In genomic region chr5:17216176-17216973, GRCh38 we compare ENCODE assay signal across 8 cellular contexts. TPM values are rescaled to one million over a fixed set of nuclear protein-coding genes. Genes with fewer than 3 reads are reported as not detected.
DNase-seq lines count a peak whose midpoint lies in the region; ATAC-seq and TF ChIP-seq lines count a peak whose summit lies in the region.

No MANE protein-coding gene starts in this region.

- peaks cover 46% of the 10 kb centered on the region for H3K27me3 Mint-ChIP-seq in activated T-cell treated with anti-CD3 and anti-CD28 coated beads, Interleukin-2, amount 50 U/mL, for 24 hours

- no peaks in the 10 kb centered on the region for H3K36me3 ChIP-seq in thoracic aorta

- peaks cover 17% of the 10 kb centered on the region for H3K4me1 Mint-ChIP-seq in activated T-cell treated with anti-CD3 and anti-CD28 coated beads, Interleukin-2, amount 50 U/mL, for 24 hours (ENCODE audit: low read depth)

- H3K9me3 Mint-ChIP-seq in activated T-cell treated with anti-CD3 and anti-CD28 coated beads, Interleukin-2, amount 50 U/mL, for 24 hours = no peaks in the 10 kb centered on the region

- peaks cover 0 to 12% of the 10 kb centered on the region in 2 donors for H3K4me1 ChIP-seq in thoracic aorta (ENCODE audit: control insufficient read depth in 1 of 2, low read depth in 2 of 2)

- no peaks in the 10 kb centered on the region for H3K27me3 ChIP-seq in thoracic aorta (replicated peaks; ENCODE audit: insufficient read depth)

- H3K4me3 ChIP-seq in thoracic aorta = peak overlapping the region; percentile 94

- no peak overlapping the region for H3K27ac Mint-ChIP-seq in activated T-cell treated with anti-CD3 and anti-CD28 coated beads, Interleukin-2, amount 50 U/mL, for 24 hours

- peak; percentile 69 for TF ChIP-seq CTCF in thoracic aorta (IDR thresholded peaks at IDR 0.05)

- DNase-seq in DMS79 (lab: John Stamatoyannopoulos, UW) (peak; percentile 59), HT1080 (ENCODE audit: low read depth) (peak; percentile 84), NCI-H82 treated with DMSO at 0.1 percent for 48 hours (lab: John Stamatoyannopoulos, UW; ENCODE audit: unreplicated experiment) (peak; percentile 66), fibroblast of peridontal ligament (ENCODE audit: extremely low read depth) (peak; percentile 85), myocyte (ENCODE audit: low read depth) (peak; percentile 86), thoracic aorta (ENCODE audit: low spot score) (peak; percentile 22)
- peak; percentile 55 for DNase-seq in activated T-cell treated with anti-CD3 and anti-CD28 coated beads, Interleukin-2, amount 50 U/mL, for 24 hours

- H3K36me3 Mint-ChIP-seq in activated T-cell treated with anti-CD3 and anti-CD28 coated beads, Interleukin-2, amount 50 U/mL, for 24 hours (ENCODE audit: low read depth) = no peaks in the 10 kb centered on the region

- ATAC-seq in GM21515 (IDR thresholded peaks at IDR 0.05; ENCODE audit: unreplicated experiment) (peak; percentile 39), thoracic aorta (ENCODE audit: insufficient number of reproducible peaks, low FRiP score, low read depth) (peak; percentile 39)

- no peaks in the 10 kb centered on the region for H3K9me3 ChIP-seq in thoracic aorta

- H3K4me3 Mint-ChIP-seq in activated T-cell treated with anti-CD3 and anti-CD28 coated beads, Interleukin-2, amount 50 U/mL, for 24 hours = peak overlapping the region; percentile 52

- peak overlapping the region in 1 of 2 donors; percentile 50 for H3K27ac ChIP-seq in thoracic aorta

RNA-seq across cellular contexts. Expression of gene BASP1, which starts 1.1 kb away (rescaled TPM):
- 134 and 149 TPM in 2 replicates for total RNA-seq in HT1080 (2014; rRNA removed; shearing (Covaris generic))
- polyA plus RNA-seq in HT1080 (2015; cell fraction: cytosol; rRNA removed) = 170 and 186 TPM in 2 replicates
- 70.1 and 81.9 TPM in 2 replicates for polyA plus RNA-seq in HT1080 (2015; cell fraction: nucleus; rRNA removed)
- total RNA-seq in myocyte (69.7 and 80.7 TPM in 2 replicates), thoracic aorta (10 to 100 TPM; 37.1 to 48.8 TPM)
- 98.9 TPM for polyA plus RNA-seq in myocyte (2012)

Comparison
In these comparisons a context has a peak if more than half of its experiments do, and no peak if none do; other contexts are left out.
1. DNase-seq: peak in every context shown above with its lines; median percentile 86 in myocyte; 85 in fibroblast of peridontal ligament; 84 in HT1080; 66 in NCI-H82 treated with DMSO at 0.1 percent for 48 hours; 59 in DMS79; 55 in activated T-cell treated with anti-CD3 and anti-CD28 coated beads, Interleukin-2, amount 50 U/mL, for 24 hours; 22 in thoracic aorta.